In the genomic region with DNA sequence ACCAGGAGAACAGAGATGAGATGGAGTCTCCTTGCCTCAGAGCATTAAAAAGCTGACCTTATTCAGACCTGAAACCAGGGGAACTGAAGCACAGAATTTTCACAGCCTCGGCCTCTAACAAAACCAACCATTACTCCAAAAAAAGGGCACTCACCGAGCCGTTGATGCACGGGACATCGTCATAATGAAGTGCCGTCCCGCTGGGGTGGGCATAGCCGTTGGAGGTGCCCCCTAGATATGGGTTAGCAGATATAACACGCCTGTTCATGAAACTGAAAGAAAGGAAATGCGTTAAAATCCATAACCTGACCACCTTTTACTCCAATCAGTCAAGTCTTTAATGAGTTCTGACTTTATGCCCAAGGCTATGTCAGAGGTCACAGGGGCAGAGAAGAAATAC, we compare ENCODE assay signal across 21 cellular contexts.
"Had no signal": no experiment of that assay in that cellular context is flagged by ENCODE, and none has a peak within 500 bp of the region (broad histone marks: within the 10 kb centered on the region; RNA-seq: fewer than 3 reads in every experiment).

No MANE protein-coding gene starts in this region.

- H3K27ac ChIP-seq: heart right ventricle, neutrophil, right atrium auricular region, tibial nerve, upper lobe of right lung, vagina had no signal

- H3K27me3 Mint-ChIP-seq: naive thymus-derived CD4-positive, alpha-beta T cell had no signal

- H3K27me3 ChIP-seq: dorsolateral prefrontal cortex, heart right ventricle, neutrophil, right atrium auricular region, tibial nerve, upper lobe of right lung, vagina had no signal

- H3K4me3 ChIP-seq: dorsolateral prefrontal cortex, heart right ventricle, right atrium auricular region, tibial nerve, upper lobe of right lung, vagina had no signal

- H3K36me3 ChIP-seq: upper lobe of right lung, vagina had no signal

- H3K4me3 Mint-ChIP-seq: naive thymus-derived CD4-positive, alpha-beta T cell; stimulated activated effector memory CD8-positive, alpha-beta T cell treated with anti-CD3 and anti-CD28 coated beads, Interleukin-12 subunit alpha, Interleukin-12 subunit beta, amount 100 ng/mL, for 72 hours had no signal

- ATAC-seq: esophagus mucosa; heart right ventricle; naive thymus-derived CD4-positive, alpha-beta T cell; stimulated activated effector memory CD8-positive, alpha-beta T cell treated with anti-CD3 and anti-CD28 coated beads, Interleukin-12 subunit alpha, Interleukin-12 subunit beta, amount 100 ng/mL, for 72 hours; stimulated activated naive CD8-positive, alpha-beta T cell treated with anti-CD3 and anti-CD28 coated beads, Interleukin-15, Interleukin-2, amounts not matched to agents 100 U/mL and 50 U/mL, for 24 hours; upper lobe of right lung had no signal

- H3K9me3 Mint-ChIP-seq: naive thymus-derived CD4-positive, alpha-beta T cell; stimulated activated effector memory CD8-positive, alpha-beta T cell treated with anti-CD3 and anti-CD28 coated beads, Interleukin-12 subunit alpha, Interleukin-12 subunit beta, amount 100 ng/mL, for 72 hours had no signal

- H3K27ac Mint-ChIP-seq: naive thymus-derived CD4-positive, alpha-beta T cell; stimulated activated effector memory CD8-positive, alpha-beta T cell treated with anti-CD3 and anti-CD28 coated beads, Interleukin-12 subunit alpha, Interleukin-12 subunit beta, amount 100 ng/mL, for 72 hours had no signal

- DNase-seq: cortex of kidney; dorsolateral prefrontal cortex; effector CD8-positive, alpha-beta T cell; heart right ventricle; hypothalamus; kidney glomerular epithelial cell; mesendoderm; naive thymus-derived CD4-positive, alpha-beta T cell; small intestine; stimulated activated CD4-positive, alpha-beta T cell treated with anti-CD3 and anti-CD28 coated beads, Interleukin-2, amount 100 ng/mL, for 48 hours; stimulated activated CD8-positive, alpha-beta memory T cell treated with anti-CD3 and anti-CD28 coated beads, Interleukin-4, amount 100 ng/mL, for 48 hours; stimulated activated naive CD8-positive, alpha-beta T cell treated with anti-CD3 and anti-CD28 coated beads, Interleukin-15, Interleukin-2, amounts not matched to agents 100 U/mL and 50 U/mL, for 24 hours; upper lobe of right lung had no signal

- H3K9me3 ChIP-seq: heart right ventricle, neutrophil, right atrium auricular region, tibial nerve, upper lobe of right lung, vagina had no signal

- FAIRE-seq: frontal cortex, islet of Langerhans, small intestine had no signal
